18 cellular contexts compared by ENCODE assay signal in genomic region chr22:41922336-41922735, GRCh38. TPM values are rescaled to one million over a fixed set of nuclear protein-coding genes. Genes with fewer than 3 reads are reported as not detected.
DNase-seq lines count a peak whose midpoint lies in the region; ATAC-seq, FAIRE-seq and TF ChIP-seq lines count a peak whose summit lies in the region.
"Had no signal": no experiment of that assay in that cellular context is flagged by ENCODE, and none has a peak within 500 bp of the region (broad histone marks: within the 10 kb centered on the region; RNA-seq: fewer than 3 reads in every experiment).

No MANE protein-coding gene starts in this region.

- H3K4me3 ChIP-seq in BLaER1 (no peak overlapping the region), OCI-LY7 (ENCODE audit: low read depth, low read length, poor library complexity, severe bottlenecking) (peak overlapping the region; percentile 6), osteoblast (ENCODE audit: insufficient read depth, low read length) (no peak overlapping the region)

- no peaks in the 10 kb centered on the region for H3K9me2 ChIP-seq in OCI-LY7 (ENCODE audit: insufficient read depth, low read length)

- peaks cover 7% of the 10 kb centered on the region; the same call in 1 of the 2 replicates for H3K27me3 ChIP-seq in BLaER1
- peaks cover 13% of the 10 kb centered on the region for H3K27me3 ChIP-seq in osteoblast (ENCODE audit: insufficient read depth, low read length)

- TF ChIP-seq CTCF in OCI-LY7 (conservative IDR thresholded peaks at IDR 0.05; ENCODE audit: low read length) (no peak), osteoblast (IDR thresholded peaks at IDR 0.05; ENCODE audit: extremely low read depth, low read depth, low read length) (no peak)

- no peak for DNase-seq in GM12891 (ENCODE audit: insufficient read length, low spot score)
- peak; percentile 58 for DNase-seq in OCI-LY7 (ENCODE audit: low spot score)
- DNase-seq in osteoblast (ENCODE audit: insufficient read length, low spot score, missing footprints), result peak; percentile 58
- DNase-seq in NCI-H748 (lab: John Stamatoyannopoulos, UW; ENCODE audit: unreplicated experiment), result no peak
- DNase-seq: BE2C; Calu3; CD8-positive, alpha-beta T cell; DMS53; KG1; NCI-H1417; NCI-H187 treated with DMSO at 0.1 percent for 48 hours; NCI-H226; NCI-H524 had no signal

- peak; percentile 51 for FAIRE-seq in GM12891 (lab: Jason Lieb, UNC)
- FAIRE-seq: H1 had no signal

- H2AFZ ChIP-seq in OCI-LY7 (ENCODE audit: low read length) (no peak overlapping the region), osteoblast (ENCODE audit: low read length) (no peak overlapping the region)

- ATAC-seq in GM18520 (IDR thresholded peaks at IDR 0.05; ENCODE audit: unreplicated experiment) (no peak), HG02759 (IDR thresholded peaks at IDR 0.05; ENCODE audit: unreplicated experiment) (no peak)
- ATAC-seq: CD8-positive, alpha-beta T cell had no signal

- no peak overlapping the region for H3K9ac ChIP-seq in BLaER1

- POLR2A ChIA-PET in OCI-LY7 (lab: Charles Lee), result no interaction called here

- H3K27ac ChIP-seq in BLaER1 (0 out of 2 replicates have a peak overlapping the region, but pooled peaks have one; percentile 2), OCI-LY7 (ENCODE audit: low read depth, low read length, poor library complexity, severe bottlenecking) (peak overlapping the region; percentile 88), osteoblast (ENCODE audit: low read depth, low read length) (no peak overlapping the region)

- H3K79me2 ChIP-seq in OCI-LY7 (ENCODE audit: insufficient read depth, low read depth, low read length) (peaks cover 4% of the 10 kb centered on the region; the same call in 1 of the 2 replicates), osteoblast (ENCODE audit: insufficient read depth, low read length) (no peaks in the 10 kb centered on the region)

- TSS peak; percentile 45 for BruUV-seq in OCI-LY7 (replicated peaks; lab: Mats Ljungman, UMichigan)

- TF ChIP-seq POLR2A in GM12891 (IDR thresholded peaks at IDR 0.05; ENCODE audit: low read depth, low read length), result no peak

- intact Hi-C loops in OCI-LY7 (cut with micrococcal nuclease; ENCODE audit: unreplicated experiment), result loop anchor here (5.0 kb wide), 1 partner anchor 90 kb away; the partner anchor contains the start of gene SREBF2

- H3K4me1 ChIP-seq in BLaER1 (peaks cover 84% of the 10 kb centered on the region), OCI-LY7 (ENCODE audit: insufficient read depth, low read length, poor library complexity, severe bottlenecking) (peaks cover 98% of the 10 kb centered on the region), osteoblast (ENCODE audit: insufficient read depth, low read length) (peaks cover 10% of the 10 kb centered on the region)
- H3K4me1 ChIP-seq: BE2C had no signal

- H3K36me3 ChIP-seq in BLaER1 (peaks cover 28% of the 10 kb centered on the region), OCI-LY7 (ENCODE audit: insufficient read depth, low read length) (peaks cover 17% of the 10 kb centered on the region; the same call in 1 of the 2 replicates), osteoblast (ENCODE audit: insufficient read depth, low read length) (no peaks in the 10 kb centered on the region)
- H3K36me3 ChIP-seq: BE2C had no signal

- H3K9me3 ChIP-seq in BLaER1 (no peaks in the 10 kb centered on the region), OCI-LY7 (ENCODE audit: low read length) (no peaks in the 10 kb centered on the region), osteoblast (ENCODE audit: low read depth, low read length) (no peaks in the 10 kb centered on the region)
- H3K9me3 ChIP-seq: BE2C had no signal

- H4K20me1 ChIP-seq in BLaER1 (peaks cover 84% of the 10 kb centered on the region), OCI-LY7 (ENCODE audit: insufficient read depth, low read length) (0 out of 2 replicates have a peak, but pooled peaks cover 4% of the 10 kb centered on the region), osteoblast (ENCODE audit: insufficient read depth, low read length) (no peaks in the 10 kb centered on the region)

- H3K4me2 ChIP-seq in BLaER1 (peak overlapping the region; percentile 100), OCI-LY7 (ENCODE audit: low read length) (peak overlapping the region; percentile 80), osteoblast (ENCODE audit: insufficient read depth, low read length) (no peak overlapping the region)

- CTCF ChIA-PET in OCI-LY7 (lab: Charles Lee; ENCODE audit: unreplicated experiment), result no interaction called here

TF ChIP-seq in GM12891, 5 proteins besides CTCF, POLR2A, EP300 and RAD21:
- no peak for TF ChIP-seq PAX5 (IDR thresholded peaks at IDR 0.05; ENCODE audit: insufficient read depth, low read length, severe bottlenecking)
- no peak for TF ChIP-seq SPI1 (IDR thresholded peaks at IDR 0.05; ENCODE audit: low read depth, low read length)
- no peak for TF ChIP-seq TAF1 (IDR thresholded peaks at IDR 0.05; ENCODE audit: low read depth, low read length)
- TF ChIP-seq POU2F2 (IDR thresholded peaks at IDR 0.05; ENCODE audit: low read depth, low read length), result no peak
- TF ChIP-seq POLR2AphosphoS5 (IDR thresholded peaks at IDR 0.05; ENCODE audit: low read depth, low read length), result no peak

RNA-seq across cellular contexts. Expression of gene TNFRSF13C, which starts 4.3 kb away (rescaled TPM):
- 29.1 TPM for polyA plus RNA-seq in GM12891 (2012; ENCODE audit: low read depth, missing spikeins)
- total RNA-seq in OCI-LY7 (2014; rRNA removed; shearing (Covaris generic)), result 10.9 and 21.3 TPM in 2 replicates
- total RNA-seq in OCI-LY7 (2022) (65.0 and 67.8 TPM in 2 replicates), osteoblast (under 0.01 TPM in 2 replicates)

RNA-seq across cellular contexts. Expression of gene SHISA8, which starts 7.5 kb away (rescaled TPM):
- polyA plus RNA-seq in GM12891 (2012; ENCODE audit: low read depth, missing spikeins), result 3.2 TPM
- total RNA-seq in OCI-LY7 (2014; rRNA removed; shearing (Covaris generic)), result not detected in 2 replicates
- total RNA-seq in OCI-LY7 (2022) (0.61 and 0.74 TPM in 2 replicates), osteoblast (not detected in 2 replicates)
- total RNA-seq: A172, Calu3 had no signal

RNA-seq across cellular contexts. Expression of gene CENPM, which starts 24.6 kb away (rescaled TPM):
- 45.1 TPM for polyA plus RNA-seq in GM12891 (2012; ENCODE audit: low read depth, missing spikeins)
- 347 and 354 TPM in 2 replicates for total RNA-seq in OCI-LY7 (2014; rRNA removed; shearing (Covaris generic))
- total RNA-seq in OCI-LY7 (2022) (189 and 217 TPM in 2 replicates), osteoblast (1.2 and 1.8 TPM in 2 replicates)

RNA-seq across cellular contexts. Expression of gene SEPTIN3, which starts 46.9 kb away (rescaled TPM):
- 0.71 TPM for polyA plus RNA-seq in GM12891 (2012; ENCODE audit: low read depth, missing spikeins)
- total RNA-seq in OCI-LY7 (2014; rRNA removed; shearing (Covaris generic)), result 0.46 and 1.1 TPM in 2 replicates
- total RNA-seq in OCI-LY7 (2022), result 1.9 and 2.1 TPM in 2 replicates
- 0.29 and 0.36 TPM in 2 replicates for total RNA-seq in osteoblast

Comparison
In these comparisons a context has a peak if more than half of its experiments do, and no peak if none do; other contexts are left out.
1. DNase-seq: peak in OCI-LY7 (single experiment) and osteoblast (single experiment); none in GM12891 (single experiment) and NCI-H748 (single experiment).
2. RNA of gene TNFRSF13C, which starts 4.3 kb away (total RNA-seq): 10.9 to 67.8 TPM in OCI-LY7; under 0.01 TPM in osteoblast; every median in the first group is over 10 times any median in the second.
3. RNA of gene CENPM, which starts 24.6 kb away (total RNA-seq): 189 to 354 TPM in OCI-LY7; 1.2 to 1.8 TPM in osteoblast; every median in the first group is over 10 times any median in the second.